Comparison of ENCODE assay signal across 14 cellular contexts in the genomic region with DNA sequence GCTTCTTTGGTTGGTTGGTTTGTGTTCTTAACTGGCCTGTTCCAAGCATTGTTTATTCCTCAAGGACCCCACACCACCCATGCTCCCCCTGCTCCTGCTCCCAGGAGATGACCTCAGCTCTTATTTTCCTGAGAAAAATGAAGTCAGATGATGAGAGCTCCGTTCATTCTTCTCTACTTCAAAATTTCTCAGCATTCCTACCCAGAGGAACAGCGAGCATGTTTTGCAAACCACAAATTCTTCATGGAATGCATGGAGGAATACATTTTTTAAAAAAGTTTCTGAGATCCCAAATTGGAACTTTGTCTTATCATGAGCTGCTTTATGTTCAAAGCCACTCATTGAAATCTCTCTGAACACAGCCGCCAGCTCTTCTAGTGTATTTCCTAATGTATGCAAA. TPM values are rescaled to one million over a fixed set of nuclear protein-coding genes. Genes with fewer than 3 reads are reported as not detected.
DNase-seq lines count a peak whose midpoint lies in the region; FAIRE-seq and TF ChIP-seq lines count a peak whose summit lies in the region.
"Had no signal": no experiment of that assay in that cellular context is flagged by ENCODE, and none has a peak within 500 bp of the region (broad histone marks: within the 10 kb centered on the region; RNA-seq: fewer than 3 reads in every experiment).

No MANE protein-coding gene starts in this region.

- peak overlapping the region; percentile 3 for H2AFZ ChIP-seq in astrocyte (ENCODE audit: low read depth, low read length)

- H3K79me2 ChIP-seq in astrocyte (ENCODE audit: insufficient read depth, low read length): no peaks in the 10 kb centered on the region

- H3K36me3 Mint-ChIP-seq in HFFc6 (ENCODE audit: low read depth) (no peaks in the 10 kb centered on the region), astrocyte (ENCODE audit: low read depth, unreplicated experiment) (no peaks in the 10 kb centered on the region)

- no peak for TF ChIP-seq CTCF in HFFc6 (IDR thresholded peaks at IDR 0.05)
- TF ChIP-seq CTCF in astrocyte (IDR thresholded peaks at IDR 0.05; ENCODE audit: insufficient read depth, low read depth, low read length): no peak
- no peak for TF ChIP-seq CTCF in spleen (IDR thresholded peaks at IDR 0.05 in 8 of 11, conservative IDR thresholded peaks at IDR 0.05 in 3 of 11)

- H3K9me3 ChIP-seq in astrocyte (ENCODE audit: insufficient read depth, low read depth, low read length) (no peaks in the 10 kb centered on the region), spleen (no peaks in the 10 kb centered on the region)

- peaks cover 31% of the 10 kb centered on the region for H3K4me1 ChIP-seq in astrocyte (ENCODE audit: insufficient read depth, low read length)
- peaks cover 25 to 96% (median 65%) of the 10 kb centered on the region in 6 donors for H3K4me1 ChIP-seq in spleen

- peaks cover 47% of the 10 kb centered on the region for H3K4me1 Mint-ChIP-seq in HFFc6 (ENCODE audit: low read depth)
- peaks cover 28% of the 10 kb centered on the region for H3K4me1 Mint-ChIP-seq in astrocyte (ENCODE audit: low read depth, unreplicated experiment)

- intact Hi-C loops in spleen (cut with DNase I; ENCODE audit: low total_unique reads): no loop called here

- 71 to 82% (median 75%) methylated on average over 3 of the region's 3 CpGs for WGBS in spleen, 5 donors

- DNase-seq in HFFc6: peak; percentile 8
- peak; percentile 87 for DNase-seq in astrocyte (ENCODE audit: low read depth)
- DNase-seq in iris pigment epithelial cell (ENCODE audit: low read depth): peak; percentile 26
- no peak for DNase-seq in spleen
- no peak for DNase-seq in stimulated activated CD4-positive, alpha-beta T cell treated with anti-CD3 and anti-CD28 coated beads, Interleukin-12 subunit alpha, Interleukin-12 subunit beta, amount 100 ng/mL, for 4 hours
- DNase-seq in stimulated activated CD4-positive, alpha-beta T cell treated with anti-CD3 and anti-CD28 coated beads, Interleukin-1b, Interleukin-23, amount 100 ng/mL, for 48 hours: no peak
- no peak for DNase-seq in cerebellar nuclear complex (lab: John Stamatoyannopoulos, UW)
- DNase-seq: activated CD4-positive, alpha-beta T cell treated with anti-CD3 and anti-CD28 coated beads for 36 hours; DMS53; NCI-H1092; NCI-H524; SIG-M5; stimulated activated naive CD4-positive, alpha-beta T cell had no signal

- H3K9me3 Mint-ChIP-seq in HFFc6 (no peaks in the 10 kb centered on the region), astrocyte (ENCODE audit: unreplicated experiment) (no peaks in the 10 kb centered on the region)

- no peak for FAIRE-seq in astrocyte (lab: Jason Lieb, UNC)
- FAIRE-seq: GM18507 had no signal

- no peak for TF ChIP-seq POLR2A in spleen (IDR thresholded peaks at IDR 0.05)

- H3K36me3 ChIP-seq in astrocyte (ENCODE audit: insufficient read depth, low read length): no peaks in the 10 kb centered on the region
- H3K36me3 ChIP-seq in spleen: no peaks in the 10 kb centered on the region

- H3K4me3 Mint-ChIP-seq in HFFc6: 0 out of 2 replicates have a peak overlapping the region, but pooled peaks have one; percentile 2
- peak overlapping the region; percentile 21 for H3K4me3 Mint-ChIP-seq in astrocyte (ENCODE audit: unreplicated experiment)
- H3K4me3 Mint-ChIP-seq: activated CD4-positive, alpha-beta T cell treated with anti-CD3 and anti-CD28 coated beads for 36 hours had no signal

- H3K27me3 ChIP-seq in astrocyte (ENCODE audit: insufficient read depth, low read length): no peaks in the 10 kb centered on the region
- H3K27me3 ChIP-seq in spleen (replicated peaks in 1 of 7): peaks cover 0 to 3% (median 0%) of the 10 kb centered on the region in 7 donors

- H3K27me3 Mint-ChIP-seq in HFFc6 (ENCODE audit: insufficient read depth) (peaks cover 1% of the 10 kb centered on the region; the same call in 1 of the 2 replicates), astrocyte (ENCODE audit: low read depth, unreplicated experiment) (no peaks in the 10 kb centered on the region)
- H3K27me3 Mint-ChIP-seq: activated CD4-positive, alpha-beta T cell treated with anti-CD3 and anti-CD28 coated beads for 36 hours had no signal

- no peaks in the 10 kb centered on the region for H4K20me1 ChIP-seq in astrocyte (ENCODE audit: insufficient read depth, low read length)

- H3K9ac ChIP-seq in astrocyte (ENCODE audit: low read length): peak overlapping the region; percentile 11

- H3K27ac ChIP-seq in astrocyte (ENCODE audit: low read depth, low read length) (peak overlapping the region; percentile 54), spleen (peak overlapping the region in 7 of 8 donors; percentile 63 to 88 (median 79))

- H3K27ac Mint-ChIP-seq in HFFc6: peak overlapping the region; percentile 38
- peak overlapping the region; percentile 71 for H3K27ac Mint-ChIP-seq in astrocyte (ENCODE audit: unreplicated experiment)
- H3K27ac Mint-ChIP-seq: activated CD4-positive, alpha-beta T cell treated with anti-CD3 and anti-CD28 coated beads for 36 hours had no signal

- peak overlapping the region; percentile 60 for H3K4me2 ChIP-seq in astrocyte (ENCODE audit: low read length)

- H3K4me3 ChIP-seq in astrocyte (ENCODE audit: insufficient read depth, low read depth, low read length) (no peak overlapping the region), spleen (no peak overlapping the region)

RNA-seq across cellular contexts. Expression of a gene that starts 44.9 kb away (rescaled TPM):
- 1 to 10 TPM; 2.9 to 6.6 (median 6.2) TPM for total RNA-seq in HFFc6 (2021; fragmentation: NEBNext Ultra II Directional; extraction: Animal tissue kit (Norgen Biotek cat#: 25700))
- total RNA-seq in astrocyte (5.1 and 5.7 TPM in 2 replicates), spleen (100 to 1,000 TPM; 128 to 173 (median 154) TPM)
- polyA plus RNA-seq in spleen: 10 to 100 TPM; 16.0 to 25.5 (median 19.6) TPM

Comparison
In these comparisons a context has a peak if more than half of its experiments do, and no peak if none do; other contexts are left out.
1. DNase-seq: peak in HFFc6 (single experiment), astrocyte (single experiment) and iris pigment epithelial cell (single experiment); none in spleen (single experiment), stimulated activated CD4-positive, alpha-beta T cell treated with anti-CD3 and anti-CD28 coated beads, Interleukin-12 subunit alpha, Interleukin-12 subunit beta, amount 100 ng/mL, for 4 hours (single experiment), stimulated activated CD4-positive, alpha-beta T cell treated with anti-CD3 and anti-CD28 coated beads, Interleukin-1b, Interleukin-23, amount 100 ng/mL, for 48 hours (single experiment) and cerebellar nuclear complex (0 of 2).
2. RNA of a gene that starts 44.9 kb away (total RNA-seq): 128 to 173 TPM in spleen; 2.9 to 6.6 TPM in HFFc6 and 5.1 to 5.7 TPM in astrocyte; every median in the first group is over 10 times any median in the second.